Comparison of ENCODE assay signal across 13 cellular contexts in genomic region chr10:88999629-89000028, GRCh38. TPM values are rescaled to one million over a fixed set of nuclear protein-coding genes. Genes with fewer than 3 reads are reported as not detected.
DNase-seq lines count a peak whose midpoint lies in the region; ATAC-seq, FAIRE-seq and TF ChIP-seq lines count a peak whose summit lies in the region.
"Had no signal": no experiment of that assay in that cellular context is flagged by ENCODE, and none has a peak within 500 bp of the region (broad histone marks: within the 10 kb centered on the region; RNA-seq: fewer than 3 reads in every experiment).

No MANE protein-coding gene starts in this region.

- H3K4me2 ChIP-seq in Karpas-422 (ENCODE audit: low read depth, low read length, poor library complexity, severe bottlenecking), result peak overlapping the region; percentile 62

- H3K9me3 ChIP-seq in CD4-positive, CD25-positive, alpha-beta regulatory T cell (ENCODE audit: control insufficient read depth in 2 of 2, low read length in 2 of 2), result no peaks in the 10 kb centered on the region
- H3K9me3 ChIP-seq in Karpas-422 (ENCODE audit: low read length) (no peaks in the 10 kb centered on the region), duodenal mucosa (ENCODE audit: control insufficient read depth in 1 of 2, low read length in 2 of 2) (no peaks in the 10 kb centered on the region), ovary (no peaks in the 10 kb centered on the region), thyroid gland (no peaks in the 10 kb centered on the region)
- H3K9me3 ChIP-seq: Caco-2 had no signal

- H3K4me3 Mint-ChIP-seq in CD4-positive, CD25-positive, alpha-beta regulatory T cell, result peak overlapping the region; percentile 62 to 91 (median 87)

- peaks cover 19% of the 10 kb centered on the region for H3K36me3 ChIP-seq in CD4-positive, CD25-positive, alpha-beta regulatory T cell (ENCODE audit: control insufficient read depth, insufficient read depth, low read length)
- H3K36me3 ChIP-seq in Karpas-422 (ENCODE audit: insufficient read depth, low read length) (peaks cover 8% of the 10 kb centered on the region), duodenal mucosa (ENCODE audit: control insufficient read depth in 1 of 2, insufficient read depth in 2 of 2, low read length in 2 of 2) (peaks cover 0 to 14% of the 10 kb centered on the region in 2 donors), ovary (no peaks in the 10 kb centered on the region), thyroid gland (peaks cover 0 to 5% of the 10 kb centered on the region in 2 donors)

- H4K20me1 ChIP-seq in Karpas-422 (ENCODE audit: insufficient read depth, low read depth, low read length), result no peaks in the 10 kb centered on the region

- no peaks in the 10 kb centered on the region for H3K9me2 ChIP-seq in Karpas-422 (replicated peaks; ENCODE audit: insufficient read depth, low read length)

- no peak for ATAC-seq in CD4-positive, CD25-positive, alpha-beta regulatory T cell (ENCODE audit: low read depth in 2 of 2)
- ATAC-seq in HG03175 (IDR thresholded peaks at IDR 0.05; ENCODE audit: unreplicated experiment) (no peak), GM18870 (IDR thresholded peaks at IDR 0.05; ENCODE audit: unreplicated experiment) (no peak)

- peaks cover 4% of the 10 kb centered on the region for H3K27me3 Mint-ChIP-seq in CD4-positive, CD25-positive, alpha-beta regulatory T cell

- H3K27ac Mint-ChIP-seq in CD4-positive, CD25-positive, alpha-beta regulatory T cell, result peak overlapping the region; percentile 56 to 91 (median 89)

- H3K9ac ChIP-seq in Karpas-422 (ENCODE audit: low read length) (peak overlapping the region; percentile 49), duodenal mucosa (ENCODE audit: low read depth in 1 of 2, low read length in 2 of 2) (no peak overlapping the region)

- H3K4me3 ChIP-seq in CD4-positive, CD25-positive, alpha-beta regulatory T cell (ENCODE audit: low read depth, low read length), result peak overlapping the region; percentile 82
- H3K4me3 ChIP-seq in Karpas-422 (ENCODE audit: low read length) (peak overlapping the region; percentile 46), duodenal mucosa (ENCODE audit: low read depth in 1 of 2, low read length in 2 of 2) (no peak overlapping the region), ovary (peak overlapping the region; percentile 13), thyroid gland (replicated peaks in 1 of 3) (no peak overlapping the region)

- peaks cover 6% of the 10 kb centered on the region for H3K36me3 Mint-ChIP-seq in CD4-positive, CD25-positive, alpha-beta regulatory T cell

- no peak for DNase-seq in CD4-positive, CD25-positive, alpha-beta regulatory T cell
- DNase-seq in Karpas-422 (peak; percentile 52), ovary (no peak), thyroid gland (no peak), urothelium cell line (ENCODE audit: low spot score) (no peak)
- DNase-seq: Caco-2, cerebellar nuclear complex, hippocampal formation, KG1, T-helper 9 cell had no signal

- H3K27ac ChIP-seq in CD4-positive, CD25-positive, alpha-beta regulatory T cell (ENCODE audit: insufficient read depth, low read length, poor library complexity, severe bottlenecking), result peak overlapping the region; percentile 96
- H3K27ac ChIP-seq in Karpas-422 (ENCODE audit: low read length) (peak overlapping the region; percentile 82), duodenal mucosa (ENCODE audit: low read depth, low read length) (peak overlapping the region; percentile 4), ovary (peak overlapping the region; percentile 13 to 99), thyroid gland (no peak overlapping the region)

- no peak overlapping the region for H2AFZ ChIP-seq in Karpas-422 (ENCODE audit: low read length)

- intact Hi-C loops in ovary (cut with DNase I), result no loop called here
- intact Hi-C loops in thyroid gland (cut with DNase I), result no loop called here

- peaks cover 89% of the 10 kb centered on the region for H3K79me2 ChIP-seq in Karpas-422 (ENCODE audit: low read length)

- H3K4me1 ChIP-seq in CD4-positive, CD25-positive, alpha-beta regulatory T cell (ENCODE audit: control insufficient read depth, insufficient read depth, low read length, poor library complexity, severe bottlenecking), result peaks cover 82% of the 10 kb centered on the region
- peaks cover 92% of the 10 kb centered on the region for H3K4me1 ChIP-seq in Karpas-422 (ENCODE audit: low read length)
- peaks cover 15 to 38% of the 10 kb centered on the region in 2 donors for H3K4me1 ChIP-seq in duodenal mucosa (ENCODE audit: control insufficient read depth in 1 of 2, insufficient read depth in 2 of 2, low read length in 2 of 2)
- peaks cover 16% of the 10 kb centered on the region for H3K4me1 ChIP-seq in ovary (ENCODE audit: insufficient read depth)
- H3K4me1 ChIP-seq in thyroid gland, result no peaks in the 10 kb centered on the region
- H3K4me1 ChIP-seq: Caco-2 had no signal

- WGBS in ovary, 3 donors, result 3 to 14% (median 10%) methylated on average over 1 of the region's 1 CpG
- 82 to 85% methylated on average over 1 of the region's 1 CpG for WGBS in thyroid gland, 2 donors

- peaks cover 49 to 91% (median 74%) of the 10 kb centered on the region in 4 donors for H3K4me1 Mint-ChIP-seq in CD4-positive, CD25-positive, alpha-beta regulatory T cell

- no peaks in the 10 kb centered on the region for H3K27me3 ChIP-seq in CD4-positive, CD25-positive, alpha-beta regulatory T cell (ENCODE audit: control insufficient read depth, insufficient read depth, low read length)
- H3K27me3 ChIP-seq in Karpas-422 (ENCODE audit: low read length), result no peaks in the 10 kb centered on the region
- H3K27me3 ChIP-seq in duodenal mucosa (ENCODE audit: control insufficient read depth in 1 of 2, insufficient read depth in 2 of 2, low read length in 2 of 2), result no peaks in the 10 kb centered on the region
- H3K27me3 ChIP-seq in ovary, result no peaks in the 10 kb centered on the region
- H3K27me3 ChIP-seq in thyroid gland, result no peaks in the 10 kb centered on the region

- TF ChIP-seq POLR2A in ovary (IDR thresholded peaks at IDR 0.05) (peak; percentile 55), thyroid gland (IDR thresholded peaks at IDR 0.05) (no peak)

- TF ChIP-seq CTCF in ovary (IDR thresholded peaks at IDR 0.05) (no peak), thyroid gland (IDR thresholded peaks at IDR 0.05) (no peak)

- H3K9me3 Mint-ChIP-seq in CD4-positive, CD25-positive, alpha-beta regulatory T cell, result no peaks in the 10 kb centered on the region

- no peak for FAIRE-seq in urothelium cell line (lab: Jason Lieb, UNC)

- TF ChIP-seq EP300 in ovary (IDR thresholded peaks at IDR 0.05), result no peak

RNA-seq across cellular contexts. Expression of gene FAS, which starts 9.0 kb away (rescaled TPM):
- total RNA-seq in CD4-positive, CD25-positive, alpha-beta regulatory T cell, result 169 TPM
- 100 to 1,000 TPM in 3 of 4 donors, 10 to 100 TPM in 1; 84.3 to 141 (median 113) TPM for polyA plus RNA-seq in CD4-positive, CD25-positive, alpha-beta regulatory T cell
- total RNA-seq in Karpas-422 (2014; rRNA removed; shearing (Covaris generic); ENCODE audit: low replicate concordance), result 68.5 and 91.9 TPM in 2 replicates
- total RNA-seq in ovary (10 to 100 TPM; 41.4 to 75.9 (median 46.5) TPM), thyroid gland (10 to 100 TPM in 3 of 4 donors, 1 to 10 TPM in 1; 9.4 to 34.1 (median 17.4) TPM)
- 10 to 100 TPM; 33.1 to 35.0 TPM for polyA plus RNA-seq in ovary
- total RNA-seq: Caco-2 had no signal

RNA-seq across cellular contexts. Expression of gene ACTA2, which starts 47.1 kb away (rescaled TPM):
- total RNA-seq in CD4-positive, CD25-positive, alpha-beta regulatory T cell, result 26.2 TPM
- polyA plus RNA-seq in CD4-positive, CD25-positive, alpha-beta regulatory T cell, result 10 to 100 TPM; 37.0 to 65.9 (median 55.9) TPM
- total RNA-seq in Karpas-422 (2014; rRNA removed; shearing (Covaris generic); ENCODE audit: low replicate concordance), result 0.61 and 1.3 TPM in 2 replicates
- total RNA-seq in ovary (1,000 to 10,000 TPM in 2 of 7 donors, 100 to 1,000 TPM in 5; 154 to 1,797 (median 461) TPM), thyroid gland (100 to 1,000 TPM in 1 of 4 donors, 10 to 100 TPM in 3; 61.5 to 173 (median 72.2) TPM)
- polyA plus RNA-seq in ovary, result 1,000 to 10,000 TPM in 1 of 2 donors, 100 to 1,000 TPM in 1; 777 to 5,219 TPM
- total RNA-seq: Caco-2 had no signal

Comparison
In these comparisons a context has a peak if more than half of its experiments do, and no peak if none do; other contexts are left out.
1. H3K27ac ChIP-seq: peak in CD4-positive, CD25-positive, alpha-beta regulatory T cell (single experiment), Karpas-422 (single experiment), duodenal mucosa (single experiment) and ovary (2 of 2); none in thyroid gland (0 of 3).
2. H3K4me3 ChIP-seq: peak in CD4-positive, CD25-positive, alpha-beta regulatory T cell (single experiment), Karpas-422 (single experiment) and ovary (single experiment); none in duodenal mucosa (0 of 2) and thyroid gland (0 of 3).
3. RNA of gene ACTA2, which starts 47.1 kb away (total RNA-seq): 154 to 1,797 TPM in ovary, 61.5 to 173 TPM in thyroid gland and 26.2 TPM in CD4-positive, CD25-positive, alpha-beta regulatory T cell (single experiment); 0.61 to 1.3 TPM in Karpas-422; every median in the first group is over 10 times any median in the second.